22 cellular contexts compared by ENCODE assay signal in genomic region chr1:205068457-205069035, GRCh38. TPM values are rescaled to one million over a fixed set of nuclear protein-coding genes. Genes with fewer than 3 reads are reported as not detected.
A peak's percentile ranks its signal among the peaks of the same experiment; 100 is the strongest.
DNase-seq lines count a peak whose midpoint lies in the region; ATAC-seq and TF ChIP-seq lines count a peak whose summit lies in the region.
"Had no signal": no experiment of that assay in that cellular context is flagged by ENCODE, and none has a peak within 500 bp of the region (broad histone marks: within the 10 kb centered on the region; RNA-seq: fewer than 3 reads in every experiment).

No MANE protein-coding gene starts in this region.

- POLR2A ChIA-PET in A673 (lab: Charles Lee; ENCODE audit: low non-redundant PET): no interaction called here

- H4K20me1 ChIP-seq in GM23248 (ENCODE audit: insufficient read depth): no peaks in the 10 kb centered on the region

- DNase-seq in A673 (ENCODE audit: low spot score) (peak; percentile 11), GM23248 (peak; percentile 54), dorsolateral prefrontal cortex (no peak), iris pigment epithelial cell (ENCODE audit: low read depth) (peak; percentile 41), RPMI8226 (no peak)
- DNase-seq: BE2C; CD4-positive, alpha-beta memory T cell; DMS79 treated with DMSO at 0.1 percent for 48 hours; GDM1; H7; Karpas-422; MM.1S; NCI-H1105; NCI-H187; NCI-H446 treated with DMSO at 0.1 percent for 48 hours; NCI-H748 treated with DMSO at 0.1 percent for 48 hours; SHP77 had no signal

- H3K4me1 ChIP-seq in A673 (ENCODE audit: insufficient read depth, low read length, poor library complexity, severe bottlenecking) (peaks cover 5% of the 10 kb centered on the region), GM23248 (ENCODE audit: insufficient read depth) (peaks cover 5% of the 10 kb centered on the region; the same call in 1 of the 2 replicates)
- H3K4me1 ChIP-seq: BE2C had no signal

- H3K36me3 ChIP-seq in A673 (ENCODE audit: insufficient read depth, low read length, poor library complexity, severe bottlenecking): no peaks in the 10 kb centered on the region
- no peaks in the 10 kb centered on the region for H3K36me3 ChIP-seq in GM23248 (ENCODE audit: low read depth)
- H3K36me3 ChIP-seq: BE2C had no signal

- CTCF ChIA-PET in A673 (lab: Charles Lee): no interaction called here

- ATAC-seq in HG03175 (IDR thresholded peaks at IDR 0.05; ENCODE audit: unreplicated experiment) (no peak), GM21723 (IDR thresholded peaks at IDR 0.05; ENCODE audit: unreplicated experiment) (no peak), GM21619 (IDR thresholded peaks at IDR 0.05; ENCODE audit: unreplicated experiment) (no peak)
- ATAC-seq: HepG2, Panc1 had no signal

- H3K27me3 ChIP-seq in A673 (replicated peaks; ENCODE audit: insufficient read depth, low read depth, low read length, poor library complexity) (no peaks in the 10 kb centered on the region), GM23248 (replicated peaks; ENCODE audit: insufficient read depth) (no peaks in the 10 kb centered on the region), dorsolateral prefrontal cortex (no peaks in the 10 kb centered on the region)
- H3K27me3 ChIP-seq: BE2C had no signal

- H3K79me2 ChIP-seq in GM23248 (ENCODE audit: insufficient read depth): no peaks in the 10 kb centered on the region

- H3K9me3 ChIP-seq in A673 (ENCODE audit: low read depth, low read length, poor library complexity, severe bottlenecking) (no peaks in the 10 kb centered on the region), GM23248 (ENCODE audit: low read depth) (no peaks in the 10 kb centered on the region)
- H3K9me3 ChIP-seq: BE2C had no signal

- H2AFZ ChIP-seq in GM23248: no peak overlapping the region

- no peak overlapping the region for H3K9ac ChIP-seq in GM23248

- H3F3A ChIP-seq in GM23248 (ENCODE audit: insufficient read depth): no peaks in the 10 kb centered on the region

- TF ChIP-seq CTCF in A673 (conservative IDR thresholded peaks at IDR 0.05; ENCODE audit: low read depth, low read length) (no peak), dorsolateral prefrontal cortex (IDR thresholded peaks at IDR 0.05 in 54 of 56, conservative IDR thresholded peaks at IDR 0.05 in 2 of 56; ENCODE audit: low read depth in 1 of 56, partially characterized antibody in 56 of 56) (no peak)

- H3K27ac ChIP-seq in A673 (ENCODE audit: low read depth, low read length, poor library complexity, severe bottlenecking): no peak overlapping the region
- H3K27ac ChIP-seq in GM23248: no peak overlapping the region
- H3K27ac ChIP-seq in dorsolateral prefrontal cortex: peak overlapping the region in 42 of 59 donors; percentile 3 to 80 (median 48)

- intact Hi-C loops in A673 (cut with micrococcal nuclease; ENCODE audit: unreplicated experiment) (no loop called here), dorsolateral prefrontal cortex (cut with DNase I) (no loop called here)

- H3K4me3 ChIP-seq in A673 (ENCODE audit: low read depth, low read length, poor library complexity, severe bottlenecking) (no peak overlapping the region), GM23248 (no peak overlapping the region), dorsolateral prefrontal cortex (no peak overlapping the region)

- 8 to 9% methylated on average over 2 of the region's 2 CpGs for WGBS in GM23248 (ENCODE audit: low coverage in 1 of 2, low lambda C conversion rate in 2 of 2, missing lambda C conversion rate in 2 of 2), 2 experiments

- H3K4me2 ChIP-seq in GM23248 (ENCODE audit: unreplicated experiment): peak overlapping the region; percentile 24

- in situ Hi-C loops in GM23248 (cut with MboI): no loop called here

- no TSS peak for BruUV-seq in A673 (replicated peaks; lab: Mats Ljungman, UMichigan)

- no peaks in the 10 kb centered on the region for H3K9me2 ChIP-seq in GM23248 (ENCODE audit: insufficient read depth)

RNA-seq across cellular contexts. Expression of gene TMEM81, which starts 15.7 kb away (rescaled TPM):
- total RNA-seq in A673 (2021) (5.4 and 5.9 TPM in 2 replicates), dorsolateral prefrontal cortex (10 to 100 TPM in 39 of 120 experiments, 1 to 10 TPM in 81; 4.7 to 14.8 (median 8.4) TPM)
- 0.51 and 2.2 TPM in 2 replicates for total RNA-seq in GM23248 (2014; rRNA removed; shearing (Covaris generic))
- polyA plus RNA-seq in GM23248 (2016; fragmentation: Nextera tagmentation; extraction: Ambion mirVana): 0.75 and 0.95 TPM in 2 replicates

RNA-seq across cellular contexts. Expression of gene CNTN2, which starts 25.5 kb away (rescaled TPM):
- total RNA-seq in A673 (2021) (not detected in 2 replicates), dorsolateral prefrontal cortex (1,000 to 10,000 TPM in 1 of 120 experiments, 100 to 1,000 TPM in 115, 10 to 100 TPM in 4; 87.4 to 1,120 (median 263) TPM)
- not detected in 2 replicates for total RNA-seq in GM23248 (2014; rRNA removed; shearing (Covaris generic))
- not detected in 2 replicates for polyA plus RNA-seq in GM23248 (2016; fragmentation: Nextera tagmentation; extraction: Ambion mirVana)
- total RNA-seq: CD4-positive, alpha-beta memory T cell; H7; HepG2 had no signal
- polyA plus RNA-seq: CD4-positive, alpha-beta memory T cell; HepG2 had no signal

RNA-seq across cellular contexts. Expression of gene RBBP5, which starts 53.2 kb away (rescaled TPM):
- total RNA-seq in A673 (2021): 24.4 and 32.0 TPM in 2 replicates
- total RNA-seq in GM23248 (2014; rRNA removed; shearing (Covaris generic)): 14.3 and 30.2 TPM in 2 replicates
- polyA plus RNA-seq in GM23248 (2016; fragmentation: Nextera tagmentation; extraction: Ambion mirVana): 13.6 and 14.7 TPM in 2 replicates
- 10 to 100 TPM; 14.3 to 46.6 (median 24.8) TPM for total RNA-seq in dorsolateral prefrontal cortex

Comparison
In these comparisons a context has a peak if more than half of its experiments do, and no peak if none do; other contexts are left out.
1. DNase-seq: peak in A673 (single experiment), GM23248 (single experiment) and iris pigment epithelial cell (single experiment); none in dorsolateral prefrontal cortex (0 of 10) and RPMI8226 (single experiment).
2. H3K27ac ChIP-seq: peak in dorsolateral prefrontal cortex (42 of 59); none in A673 (single experiment) and GM23248 (single experiment).
3. RNA of gene CNTN2, which starts 25.5 kb away (total RNA-seq): 87.4 to 1,120 TPM in dorsolateral prefrontal cortex; not detected in A673 and not detected in GM23248; every median in the first group is over 10 times any median in the second.